In genomic region chr10:31697271-31698168, GRCh38 we compare ENCODE assay signal across 1 cellular context.
TF ChIP-seq lines count a peak whose summit lies in the region.

No MANE protein-coding gene starts in this region.

TF ChIP-seq in H1, 55 proteins besides CTCF, POLR2A, EP300 and RAD21 (continued from another document):
- no peak for TF ChIP-seq NANOG (IDR thresholded peaks at IDR 0.05; ENCODE audit: insufficient read depth, low read depth, low read length, poor library complexity, severe bottlenecking)
- no peak for TF ChIP-seq CHD1 (IDR thresholded peaks at IDR 0.05; ENCODE audit: low read depth, low read length)
- TF ChIP-seq CTBP2 (IDR thresholded peaks at IDR 0.05; ENCODE audit: borderline replicate concordance, insufficient read depth, insufficient read length, low read length) = no peak
- TF ChIP-seq KDM1A (IDR thresholded peaks at IDR 0.05; ENCODE audit: borderline replicate concordance, low read length) = no peak
- TF ChIP-seq SIN3A (conservative IDR thresholded peaks at IDR 0.05 in 1 of 2, IDR thresholded peaks at IDR 0.05 in 1 of 2; ENCODE audit: low read depth in 1 of 2, low read length in 2 of 2) = no peak
- no peak for TF ChIP-seq SP1 (IDR thresholded peaks at IDR 0.05; ENCODE audit: low read depth, low read length)
- no peak for TF ChIP-seq RXRA (IDR thresholded peaks at IDR 0.05; ENCODE audit: insufficient read depth, low read depth, low read length)
- TF ChIP-seq, protein P1, sequence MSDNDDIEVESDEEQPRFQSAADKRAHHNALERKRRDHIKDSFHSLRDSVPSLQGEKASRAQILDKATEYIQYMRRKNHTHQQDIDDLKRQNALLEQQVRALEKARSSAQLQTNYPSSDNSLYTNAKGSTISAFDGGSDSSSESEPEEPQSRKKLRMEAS (IDR thresholded peaks at IDR 0.05) = no peak
TF ChIP-seq in H1: peak in this region for 0.
